In genomic region chr9:127769985-127770904, GRCh38 we compare ENCODE assay signal across 1 cellular context.
TF ChIP-seq lines count a peak whose summit lies in the region.

No MANE protein-coding gene starts in this region.

TF ChIP-seq in K562, 482 proteins besides CTCF, POLR2A, EP300 and RAD21 (continues in another document):
- TF ChIP-seq PTRF (tag; IDR thresholded peaks at IDR 0.05) (no peak), E2F4 (CRISPR knock-in tag; IDR thresholded peaks at IDR 0.05; ENCODE audit: low read depth) (no peak), MTA2 (IDR thresholded peaks at IDR 0.05; ENCODE audit: low read depth) (no peak), CREB3 (tag; conservative IDR thresholded peaks at IDR 0.05; ENCODE audit: low read depth) (no peak), FUS (optimal IDR thresholded peaks at IDR 0.05; ENCODE audit: low read depth, low read length) (no peak), RBM17 (IDR thresholded peaks at IDR 0.05; ENCODE audit: borderline replicate concordance, low read depth, low read length) (no peak), DPF2 (IDR thresholded peaks at IDR 0.05) (no peak; the same call in 1 of the 2 replicates), ASH1L (IDR thresholded peaks at IDR 0.05; ENCODE audit: borderline replicate concordance, low read depth, partially characterized antibody) (no peak), MTA3 (IDR thresholded peaks at IDR 0.05; ENCODE audit: borderline replicate concordance) (no peak), USF1 (CRISPR knock-in tag; IDR thresholded peaks at IDR 0.05) (peak; percentile 50; the same call in 1 of the 2 replicates), ARID4B (CRISPR knock-in tag; IDR thresholded peaks at IDR 0.05) (no peak; the same call in 1 of the 2 replicates), FOXP4 (CRISPR knock-in tag; IDR thresholded peaks at IDR 0.05; ENCODE audit: borderline replicate concordance) (no peak), MCM5 (IDR thresholded peaks at IDR 0.05; ENCODE audit: low read depth) (no peak), ZNF263 (CRISPR knock-in tag; IDR thresholded peaks at IDR 0.05; ENCODE audit: borderline replicate concordance) (peak; percentile 95), SMARCA5 (IDR thresholded peaks at IDR 0.05) (0 out of 2 replicates have a peak, but pooled peaks have one; percentile 26), MEF2A (IDR thresholded peaks at IDR 0.05; ENCODE audit: control insufficient read depth, low read depth, low read length) (no peak), HNRNPH1 (optimal IDR thresholded peaks at IDR 0.05; ENCODE audit: low read depth, low read length) (no peak), PHTF2 (CRISPR knock-in tag; IDR thresholded peaks at IDR 0.05) (no peak), ZNF146 (CRISPR knock-in tag; IDR thresholded peaks at IDR 0.05; ENCODE audit: unreplicated experiment) (no peak), MTA1 (IDR thresholded peaks at IDR 0.05; ENCODE audit: borderline replicate concordance) (no peak), FOXP1 (CRISPR knock-in tag; IDR thresholded peaks at IDR 0.05) (no peak), ZNF316 (IDR thresholded peaks at IDR 0.05) (no peak), KLF16 (IDR thresholded peaks at IDR 0.05) (no peak), BRD9 (IDR thresholded peaks at IDR 0.05; ENCODE audit: low read depth, partially characterized antibody) (no peak), NFXL1 (CRISPR knock-in tag; IDR thresholded peaks at IDR 0.05) (no peak), FOS (IDR thresholded peaks at IDR 0.05; ENCODE audit: extremely low read depth, insufficient read length) (no peak), ZNF707 (CRISPR knock-in tag; conservative IDR thresholded peaks at IDR 0.05) (no peak), MXI1 (IDR thresholded peaks at IDR 0.05; ENCODE audit: low read depth, low read length) (no peak), LCOR (CRISPR knock-in tag; IDR thresholded peaks at IDR 0.05) (0 out of 2 replicates have a peak, but pooled peaks have one; percentile 5), CREB3L1 (IDR thresholded peaks at IDR 0.05; ENCODE audit: borderline replicate concordance, low read depth) (no peak), NR4A1 (CRISPR knock-in tag; IDR thresholded peaks at IDR 0.05) (no peak), NR4A1 (tag; IDR thresholded peaks at IDR 0.05) (no peak), ZFX (CRISPR knock-in tag; IDR thresholded peaks at IDR 0.05) (peak; percentile 35; the same call in 1 of the 2 replicates), ZNF57 (CRISPR knock-in tag; IDR thresholded peaks at IDR 0.05) (no peak), ZBTB33 (CRISPR knock-in tag; IDR thresholded peaks at IDR 0.05) (no peak), TCF7L2 (IDR thresholded peaks at IDR 0.05; ENCODE audit: low read depth, low read length) (no peak), KDM1A (IDR thresholded peaks at IDR 0.05) (0 out of 4 replicates have a peak, but pooled peaks of 1 of the 2 experiments have one; percentile 61), ARID1B (IDR thresholded peaks at IDR 0.05) (no peak), JUNB (CRISPR knock-in tag; conservative IDR thresholded peaks at IDR 0.05) (no peak), REST (CRISPR knock-in tag; IDR thresholded peaks at IDR 0.05; ENCODE audit: low read depth) (no peak), CGGBP1 (CRISPR knock-in tag; IDR thresholded peaks at IDR 0.05) (no peak), ZKSCAN3 (CRISPR knock-in tag; IDR thresholded peaks at IDR 0.05) (no peak), MITF (IDR thresholded peaks at IDR 0.05) (no peak), ESRRB (CRISPR knock-in tag; IDR thresholded peaks at IDR 0.05; ENCODE audit: borderline replicate concordance) (no peak), RBBP5 (IDR thresholded peaks at IDR 0.05; ENCODE audit: borderline replicate concordance, insufficient read depth, low read length, poor library complexity, severe bottlenecking) (peak; percentile 18), POLR2AphosphoS2 (IDR thresholded peaks at IDR 0.05; ENCODE audit: low read length) (no peak), ZNF253 (CRISPR knock-in tag; conservative IDR thresholded peaks at IDR 0.05) (no peak), BHLHE40 (IDR thresholded peaks at IDR 0.05; ENCODE audit: low read length) (no peak), HDAC6 (IDR thresholded peaks at IDR 0.05; ENCODE audit: low read depth, low read length) (no peak), RBM22 (IDR thresholded peaks at IDR 0.05; ENCODE audit: low read depth, low read length, poor library complexity, severe bottlenecking) (no peak), ZNF347 (CRISPR knock-in tag; IDR thresholded peaks at IDR 0.05; ENCODE audit: low read depth) (no peak)
